ENCODE assay signal across 12 cellular contexts in the genomic region with DNA sequence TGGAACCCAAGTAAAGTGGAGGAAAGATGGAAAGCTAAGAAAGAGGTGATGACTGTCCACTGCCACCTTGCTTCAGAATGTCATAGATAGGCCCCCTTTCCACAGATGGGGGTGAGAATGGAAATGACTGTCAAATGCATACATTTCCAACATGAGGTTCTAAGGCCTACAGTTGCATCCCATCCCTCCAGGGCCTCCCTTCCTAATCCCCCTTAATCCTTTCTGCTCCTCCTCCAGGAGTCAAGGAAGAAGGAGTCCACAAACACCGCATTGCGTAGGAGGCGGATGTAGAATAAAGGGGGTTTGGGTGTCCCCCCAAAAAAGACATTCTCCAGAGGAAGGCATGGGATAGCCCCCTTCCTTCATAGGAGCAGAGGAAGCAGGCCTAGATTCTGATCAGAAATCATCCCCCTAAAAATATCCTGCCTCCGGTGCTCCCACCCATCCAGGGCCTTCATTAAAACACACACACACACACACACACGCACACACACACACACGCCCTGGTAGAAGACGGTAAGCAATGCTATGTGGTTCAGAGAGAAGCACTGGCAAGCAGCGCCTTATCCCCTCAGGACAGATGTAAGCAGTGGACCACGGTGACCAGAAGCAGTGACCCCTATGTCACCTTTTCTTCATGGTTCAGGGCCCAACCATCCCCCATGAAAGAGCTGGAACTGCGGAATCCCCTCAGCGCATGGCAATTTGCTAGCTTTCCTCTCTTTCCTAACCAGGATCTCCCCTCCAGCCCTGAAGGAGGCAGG. TPM values are rescaled to one million over a fixed set of nuclear protein-coding genes. Genes with fewer than 3 reads are reported as not detected.
DNase-seq lines count a peak whose midpoint lies in the region; ATAC-seq, FAIRE-seq and TF ChIP-seq lines count a peak whose summit lies in the region.
"Had no signal": no experiment of that assay in that cellular context is flagged by ENCODE, and none has a peak within 500 bp of the region (broad histone marks: within the 10 kb centered on the region; RNA-seq: fewer than 3 reads in every experiment).

No MANE protein-coding gene starts in this region.

- H4K20me1 ChIP-seq in astrocyte (ENCODE audit: insufficient read depth, low read length), result no peaks in the 10 kb centered on the region

- no peak overlapping the region for H3K4me3 ChIP-seq in CD4-positive, CD25-positive, alpha-beta regulatory T cell (ENCODE audit: low read depth, low read length)
- peak overlapping the region; percentile 81 for H3K4me3 ChIP-seq in HUES64 (ENCODE audit: low read length)
- no peak overlapping the region for H3K4me3 ChIP-seq in astrocyte (ENCODE audit: insufficient read depth, low read depth, low read length)
- no peak overlapping the region for H3K4me3 ChIP-seq in right lobe of liver
- H3K4me3 ChIP-seq: upper lobe of left lung had no signal

- no peak overlapping the region for H2AFZ ChIP-seq in astrocyte (ENCODE audit: low read depth, low read length)

- peaks cover 5% of the 10 kb centered on the region for H3K27me3 ChIP-seq in CD4-positive, CD25-positive, alpha-beta regulatory T cell (ENCODE audit: control insufficient read depth, insufficient read depth, low read length)
- H3K27me3 ChIP-seq in HUES64 (ENCODE audit: insufficient read depth, low read length), result no peaks in the 10 kb centered on the region
- H3K27me3 ChIP-seq in astrocyte (ENCODE audit: insufficient read depth, low read length), result no peaks in the 10 kb centered on the region
- no peaks in the 10 kb centered on the region for H3K27me3 ChIP-seq in right lobe of liver

- no peak for FAIRE-seq in astrocyte (lab: Jason Lieb, UNC)

- ATAC-seq in CD4-positive, CD25-positive, alpha-beta regulatory T cell (ENCODE audit: low read depth in 2 of 2), result no peak
- ATAC-seq in right lobe of liver (no peak), GM19463 (IDR thresholded peaks at IDR 0.05; ENCODE audit: unreplicated experiment) (no peak)

- H3K9ac ChIP-seq in HUES64 (ENCODE audit: low read depth, low read length) (peak overlapping the region; percentile 14; the same call in 1 of the 2 replicates), astrocyte (ENCODE audit: low read length) (no peak overlapping the region)

- H3K27me3 Mint-ChIP-seq in CD4-positive, CD25-positive, alpha-beta regulatory T cell, result peaks cover 12% of the 10 kb centered on the region
- H3K27me3 Mint-ChIP-seq in astrocyte (ENCODE audit: low read depth, unreplicated experiment) (peaks cover 2% of the 10 kb centered on the region), nephron (ENCODE audit: low read depth) (no peaks in the 10 kb centered on the region)

- peaks cover 4% of the 10 kb centered on the region for H3K79me2 ChIP-seq in astrocyte (ENCODE audit: insufficient read depth, low read length)

- H3K4me3 Mint-ChIP-seq in CD4-positive, CD25-positive, alpha-beta regulatory T cell, result peak overlapping the region; percentile 82 to 90 (median 88)
- peak overlapping the region; percentile 64 for H3K4me3 Mint-ChIP-seq in astrocyte (ENCODE audit: unreplicated experiment)
- H3K4me3 Mint-ChIP-seq in nephron, result peak overlapping the region; percentile 77 to 93 (median 93)

- H3K4me2 ChIP-seq in astrocyte (ENCODE audit: low read length), result peak overlapping the region; percentile 95

- WGBS in HUES64, result 79% methylated on average over 10 of the region's 11 CpGs
- 89% methylated on average over 4 of the region's 11 CpGs for WGBS in right lobe of liver (ENCODE audit: insufficient coverage, low coverage, low lambda C conversion rate, missing lambda C conversion rate)

- intact Hi-C loops in right lobe of liver (cut with DNase I), result no loop called here

- no peak for DNase-seq in CD4-positive, CD25-positive, alpha-beta regulatory T cell
- no peak for DNase-seq in astrocyte (ENCODE audit: low read depth)
- no peak for DNase-seq in right lobe of liver
- DNase-seq in KG1 (lab: John Stamatoyannopoulos, UW), result no peak
- no peak for DNase-seq in NCI-H446 (lab: John Stamatoyannopoulos, UW)
- DNase-seq: effector CD4-positive, alpha-beta T cell; NCI-H2081 treated with DMSO at 0.1 percent for 48 hours; SIG-M5; upper lobe of left lung had no signal

- peaks cover 0 to 1% (median 0%) of the 10 kb centered on the region in 7 donors for H3K9me3 Mint-ChIP-seq in CD4-positive, CD25-positive, alpha-beta regulatory T cell
- H3K9me3 Mint-ChIP-seq in astrocyte (ENCODE audit: unreplicated experiment) (no peaks in the 10 kb centered on the region), nephron (no peaks in the 10 kb centered on the region)

- no peak for TF ChIP-seq POLR2A in right lobe of liver (IDR thresholded peaks at IDR 0.05)

- H3K9me3 ChIP-seq in CD4-positive, CD25-positive, alpha-beta regulatory T cell (ENCODE audit: control insufficient read depth in 2 of 2, low read length in 2 of 2), result no peaks in the 10 kb centered on the region
- H3K9me3 ChIP-seq in HUES64 (ENCODE audit: insufficient read depth, low read depth, low read length) (no peaks in the 10 kb centered on the region), astrocyte (ENCODE audit: insufficient read depth, low read depth, low read length) (no peaks in the 10 kb centered on the region), right lobe of liver (no peaks in the 10 kb centered on the region)
- H3K9me3 ChIP-seq: upper lobe of left lung had no signal

- H3K36me3 Mint-ChIP-seq in CD4-positive, CD25-positive, alpha-beta regulatory T cell, result no peaks in the 10 kb centered on the region
- H3K36me3 Mint-ChIP-seq in astrocyte (ENCODE audit: low read depth, unreplicated experiment) (peaks cover 13% of the 10 kb centered on the region), nephron (ENCODE audit: low read depth) (peaks cover 25% of the 10 kb centered on the region)

- peaks cover 0 to 50% (median 15%) of the 10 kb centered on the region in 4 donors for H3K4me1 Mint-ChIP-seq in CD4-positive, CD25-positive, alpha-beta regulatory T cell
- peaks cover 5% of the 10 kb centered on the region for H3K4me1 Mint-ChIP-seq in astrocyte (ENCODE audit: low read depth, unreplicated experiment)
- peaks cover 33% of the 10 kb centered on the region for H3K4me1 Mint-ChIP-seq in nephron

- H3K4me1 ChIP-seq in CD4-positive, CD25-positive, alpha-beta regulatory T cell (ENCODE audit: control insufficient read depth, insufficient read depth, low read length, poor library complexity, severe bottlenecking), result peaks cover 20% of the 10 kb centered on the region
- H3K4me1 ChIP-seq in HUES64 (ENCODE audit: insufficient read depth, low read length), result peaks cover 20% of the 10 kb centered on the region; the same call in 1 of the 2 replicates
- peaks cover 8% of the 10 kb centered on the region for H3K4me1 ChIP-seq in astrocyte (ENCODE audit: insufficient read depth, low read length)
- H3K4me1 ChIP-seq in right lobe of liver, result peaks cover 0 to 10% (median 0%) of the 10 kb centered on the region in 4 donors

- no peak overlapping the region for H3K27ac ChIP-seq in CD4-positive, CD25-positive, alpha-beta regulatory T cell (ENCODE audit: insufficient read depth, low read length, poor library complexity, severe bottlenecking)
- H3K27ac ChIP-seq in HUES64 (ENCODE audit: low read depth, low read length) (no peak overlapping the region), astrocyte (ENCODE audit: low read depth, low read length) (no peak overlapping the region), right lobe of liver (no peak overlapping the region)
- H3K27ac ChIP-seq: upper lobe of left lung had no signal

- peak overlapping the region in 2 of 3 donors; percentile 42 to 65 for H3K27ac Mint-ChIP-seq in CD4-positive, CD25-positive, alpha-beta regulatory T cell
- no peak overlapping the region for H3K27ac Mint-ChIP-seq in astrocyte (ENCODE audit: unreplicated experiment)
- peak overlapping the region in 2 of 3 experiments; percentile 46 to 81 for H3K27ac Mint-ChIP-seq in nephron

- TF ChIP-seq CTCF in astrocyte (IDR thresholded peaks at IDR 0.05; ENCODE audit: insufficient read depth, low read depth, low read length) (no peak), nephron (IDR thresholded peaks at IDR 0.05; ENCODE audit: unreplicated experiment in 3 of 3) (no peak), right lobe of liver (IDR thresholded peaks at IDR 0.05) (no peak)

- H3K36me3 ChIP-seq in CD4-positive, CD25-positive, alpha-beta regulatory T cell (ENCODE audit: control insufficient read depth, insufficient read depth, low read length), result no peaks in the 10 kb centered on the region
- H3K36me3 ChIP-seq in HUES64 (ENCODE audit: insufficient read depth, low read length) (peaks cover 26% of the 10 kb centered on the region), astrocyte (ENCODE audit: insufficient read depth, low read length) (no peaks in the 10 kb centered on the region), right lobe of liver (no peaks in the 10 kb centered on the region)
- H3K36me3 ChIP-seq: upper lobe of left lung had no signal

RNA-seq across cellular contexts. Expression of a gene that starts 2.0 kb away (rescaled TPM):
- total RNA-seq in CD4-positive, CD25-positive, alpha-beta regulatory T cell, result 3.3 TPM
- 1 to 10 TPM in 3 of 4 donors, under 1 TPM in 1; 0.91 to 2.7 (median 1.4) TPM for polyA plus RNA-seq in CD4-positive, CD25-positive, alpha-beta regulatory T cell
- polyA plus RNA-seq in HUES64 (2013, experiment 1 of 2), result 36.8 TPM
- polyA plus RNA-seq in HUES64 (2013, experiment 2 of 2), result 37.2 TPM
- total RNA-seq in astrocyte (6.4 and 6.8 TPM in 2 replicates), right lobe of liver (under 1 TPM; 0.12 to 0.50 (median 0.25) TPM)

RNA-seq across cellular contexts. Expression of a gene that starts 12.0 kb away (rescaled TPM):
- total RNA-seq in CD4-positive, CD25-positive, alpha-beta regulatory T cell, result 56.0 TPM
- 100 to 1,000 TPM in 1 of 4 donors, 10 to 100 TPM in 3; 81.8 to 103 (median 87.4) TPM for polyA plus RNA-seq in CD4-positive, CD25-positive, alpha-beta regulatory T cell
- 87.5 TPM for polyA plus RNA-seq in HUES64 (2013, experiment 1 of 2)
- polyA plus RNA-seq in HUES64 (2013, experiment 2 of 2), result 85.1 TPM
- total RNA-seq in astrocyte (73.2 and 74.0 TPM in 2 replicates), right lobe of liver (10 to 100 TPM in 5 of 6 experiments, 1 to 10 TPM in 1; 8.2 to 18.5 (median 12.2) TPM)

RNA-seq across cellular contexts. Expression of a gene that starts 16.2 kb away (rescaled TPM):
- 6.2 TPM for total RNA-seq in CD4-positive, CD25-positive, alpha-beta regulatory T cell
- polyA plus RNA-seq in CD4-positive, CD25-positive, alpha-beta regulatory T cell, result 10 to 100 TPM; 37.9 to 47.8 (median 39.5) TPM
- 3.7 TPM for polyA plus RNA-seq in HUES64 (2013, experiment 1 of 2)
- polyA plus RNA-seq in HUES64 (2013, experiment 2 of 2), result 5.2 TPM
- total RNA-seq in astrocyte, result 6.1 and 7.0 TPM in 2 replicates
- total RNA-seq in right lobe of liver, result 10 to 100 TPM in 3 of 6 experiments, 1 to 10 TPM in 3; 8.4 to 23.7 (median 9.5) TPM

RNA-seq across cellular contexts. Expression of a gene that starts 21.1 kb away (rescaled TPM):
- total RNA-seq in CD4-positive, CD25-positive, alpha-beta regulatory T cell, result 0.47 TPM
- under 1 TPM; 0.13 to 0.98 (median 0.48) TPM for polyA plus RNA-seq in CD4-positive, CD25-positive, alpha-beta regulatory T cell
- polyA plus RNA-seq in HUES64 (2013, experiment 1 of 2), result 2.0 TPM
- polyA plus RNA-seq in HUES64 (2013, experiment 2 of 2), result 1.8 TPM
- total RNA-seq in astrocyte (4.0 and 5.0 TPM in 2 replicates), right lobe of liver (1 to 10 TPM in 5 of 6 experiments, under 1 TPM in 1; 0.97 to 7.1 (median 3.6) TPM)
